Comparison of ENCODE assay signal across 10 cellular contexts in the genomic region with DNA sequence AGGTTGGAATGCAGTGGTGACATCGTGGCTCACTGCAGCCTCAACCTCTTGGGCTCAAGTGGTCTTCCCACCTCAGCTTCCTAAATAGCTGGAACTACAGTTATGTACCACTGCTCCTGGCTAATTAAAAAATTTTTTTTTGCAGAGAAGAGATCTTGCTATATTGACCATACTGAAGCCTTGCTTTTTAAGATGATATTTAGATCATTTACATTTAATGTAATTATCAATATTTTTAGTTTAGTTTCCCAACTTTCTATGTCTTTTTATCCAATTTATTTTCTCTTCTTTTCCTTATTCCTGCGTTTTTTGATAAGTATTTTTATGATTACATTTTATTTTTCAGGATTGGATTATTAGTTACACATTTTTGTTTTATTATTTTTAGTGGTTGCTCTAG.
"Had no signal": no experiment of that assay in that cellular context is flagged by ENCODE, and none has a peak within 500 bp of the region (broad histone marks: within the 10 kb centered on the region; RNA-seq: fewer than 3 reads in every experiment).

No MANE protein-coding gene starts in this region.

- FAIRE-seq: H1, H54 had no signal

- H3K9ac ChIP-seq: GM23248 had no signal

- H3K27ac ChIP-seq: GM23248 had no signal

- H3K4me3 Mint-ChIP-seq: GM23338, H9, HFFc6 had no signal

- DNase-seq: GM23248, GOT3, H7, H9, HFFc6 had no signal

- H3K27ac Mint-ChIP-seq: GM23338, H9, HFFc6 had no signal

- ATAC-seq: GM23338, HCT116 had no signal

- H3K4me3 ChIP-seq: GM23248, GM23338, HAP-1 had no signal

- H3K4me2 ChIP-seq: GM23338 had no signal

- H3K4me1 ChIP-seq: HAP-1 had no signal

- H2AFZ ChIP-seq: GM23248, GM23338 had no signal

- H3K4me1 Mint-ChIP-seq: GM23338, H9 had no signal

- H3K36me3 ChIP-seq: HAP-1 had no signal

- H3K9me3 ChIP-seq: HAP-1 had no signal
